Comparison of ENCODE assay signal across 9 cellular contexts in the genomic region with DNA sequence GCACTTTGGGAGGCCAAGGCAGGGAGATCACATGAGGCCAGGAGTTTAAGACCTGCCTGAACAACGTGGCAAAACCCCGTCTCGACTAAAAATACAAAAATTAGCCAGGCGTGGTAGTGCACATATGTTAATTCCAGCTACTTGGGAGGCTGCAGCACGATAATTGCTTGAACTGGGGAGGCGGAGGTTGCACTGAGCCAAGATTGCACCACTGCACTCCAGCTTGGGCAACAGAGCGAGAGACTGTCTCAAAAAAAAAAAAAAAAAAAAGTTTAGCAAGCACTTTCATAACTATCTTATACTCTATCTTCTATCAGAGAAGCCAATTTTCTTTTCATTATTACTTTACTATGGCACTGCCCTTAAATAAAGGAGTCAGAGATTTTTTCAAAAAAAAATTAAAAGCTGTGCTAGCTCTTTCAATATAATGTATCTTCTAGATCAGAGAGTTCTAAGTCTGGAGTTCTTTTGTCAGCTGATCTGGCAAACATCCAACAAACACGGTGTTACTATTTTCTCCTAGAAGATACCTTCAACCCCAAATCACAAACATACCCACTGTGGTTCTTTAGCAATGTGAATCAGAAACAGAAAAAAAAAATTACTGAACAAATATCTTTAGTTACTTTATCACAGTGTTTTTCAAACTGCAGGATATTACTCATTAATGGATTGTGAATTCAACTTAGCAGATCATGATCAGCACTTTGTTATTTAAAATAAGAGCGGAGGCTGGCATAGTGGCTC. TPM values are rescaled to one million over a fixed set of nuclear protein-coding genes. Genes with fewer than 3 reads are reported as not detected.
DNase-seq lines count a peak whose midpoint lies in the region; ATAC-seq and TF ChIP-seq lines count a peak whose summit lies in the region.
"Had no signal": no experiment of that assay in that cellular context is flagged by ENCODE, and none has a peak within 500 bp of the region (broad histone marks: within the 10 kb centered on the region; RNA-seq: fewer than 3 reads in every experiment).

No MANE protein-coding gene starts in this region.

- no peak for DNase-seq in CD14-positive monocyte (ENCODE audit: low spot score)
- no peak for DNase-seq in central memory CD8-positive, alpha-beta T cell (ENCODE audit: low spot score in 2 of 2)
- peak; percentile 26 to 62 for DNase-seq in lung microvascular endothelial cell (ENCODE audit: low read depth in 2 of 2)
- no peak for DNase-seq in stimulated activated CD4-positive, alpha-beta T cell treated with anti-CD3 and anti-CD28 coated beads, Interleukin-2, amount 100 ng/mL, for 24 hours
- no peak for DNase-seq in Ammon's horn (ENCODE audit: low spot score)
- DNase-seq: NCI-H2107 had no signal

- peaks cover 46% of the 10 kb centered on the region for H3K79me2 ChIP-seq in Loucy (ENCODE audit: insufficient read depth, low read length)

- H3K4me3 Mint-ChIP-seq in CD14-positive monocyte = peak overlapping the region; percentile 48 to 76
- H3K4me3 Mint-ChIP-seq in central memory CD8-positive, alpha-beta T cell = peak overlapping the region; percentile 32

- peaks cover 34% of the 10 kb centered on the region for H4K20me1 ChIP-seq in Loucy (ENCODE audit: insufficient read depth, low read length, poor library complexity, severe bottlenecking)

- H3K27me3 ChIP-seq in Loucy (ENCODE audit: insufficient read depth, low read length, poor library complexity, severe bottlenecking) = no peaks in the 10 kb centered on the region

- peaks cover 43% of the 10 kb centered on the region for H3K4me1 Mint-ChIP-seq in CD14-positive monocyte
- H3K4me1 Mint-ChIP-seq in central memory CD8-positive, alpha-beta T cell = peaks cover 26% of the 10 kb centered on the region

- H3K9me3 Mint-ChIP-seq in CD14-positive monocyte = no peaks in the 10 kb centered on the region
- H3K9me3 Mint-ChIP-seq in central memory CD8-positive, alpha-beta T cell = no peaks in the 10 kb centered on the region

- peak overlapping the region; percentile 20 for H3K9ac ChIP-seq in Loucy (ENCODE audit: low read depth, low read length, poor library complexity, severe bottlenecking)

- no peaks in the 10 kb centered on the region for H3K9me2 ChIP-seq in Loucy (replicated peaks; ENCODE audit: low read depth, low read length)

- no peak for ATAC-seq in central memory CD8-positive, alpha-beta T cell (replicated peaks; ENCODE audit: extremely low read depth, poor library complexity, severe bottlenecking)
- ATAC-seq in HG03442 (IDR thresholded peaks at IDR 0.05; ENCODE audit: unreplicated experiment) = no peak
- ATAC-seq in GM19324 (IDR thresholded peaks at IDR 0.05; ENCODE audit: low FRiP score, unreplicated experiment) = no peak

- H2AFZ ChIP-seq in Loucy (ENCODE audit: low read length) = no peak overlapping the region

- H3K4me3 ChIP-seq in Loucy (ENCODE audit: low read length, poor library complexity, severe bottlenecking) = peak overlapping the region; percentile 98

- peak overlapping the region; percentile 19 to 88 (median 81) for H3K27ac Mint-ChIP-seq in CD14-positive monocyte
- H3K27ac Mint-ChIP-seq in central memory CD8-positive, alpha-beta T cell (ENCODE audit: low read depth) = peak overlapping the region; percentile 44

- H3K4me2 ChIP-seq in Loucy (ENCODE audit: low read depth, low read length, poor library complexity, severe bottlenecking) = peak overlapping the region; percentile 95

- TF ChIP-seq CTCF in CD14-positive monocyte (IDR thresholded peaks at IDR 0.05) (no peak), Loucy (conservative IDR thresholded peaks at IDR 0.05; ENCODE audit: low read length) (no peak)

- no peaks in the 10 kb centered on the region for H3K9me3 ChIP-seq in Loucy (ENCODE audit: insufficient read depth, low read depth, low read length)

- no peaks in the 10 kb centered on the region for H3F3A ChIP-seq in Loucy (ENCODE audit: low read depth)

- H3K36me3 ChIP-seq in Loucy (ENCODE audit: insufficient read depth, low read length) = peaks cover 17% of the 10 kb centered on the region; the same call in 1 of the 2 replicates

- H3K36me3 Mint-ChIP-seq in CD14-positive monocyte = peaks cover 30 to 40% of the 10 kb centered on the region in 2 donors
- H3K36me3 Mint-ChIP-seq in central memory CD8-positive, alpha-beta T cell (ENCODE audit: insufficient read depth) = peaks cover 32% of the 10 kb centered on the region

- intact Hi-C loops in CD14-positive monocyte (cut with micrococcal nuclease) = loop anchor here in 1 of 2 donors (5.0 to 10.0 kb wide), 4 partner anchors 60 to 880 kb away; partner anchors contain the start of genes EMC4, EMC7, PGBD4 and SLC12A6

- H3K27me3 Mint-ChIP-seq in CD14-positive monocyte (ENCODE audit: low read depth in 3 of 3) = no peaks in the 10 kb centered on the region
- no peaks in the 10 kb centered on the region for H3K27me3 Mint-ChIP-seq in central memory CD8-positive, alpha-beta T cell

- peaks cover 34% of the 10 kb centered on the region for H3K4me1 ChIP-seq in Loucy (ENCODE audit: insufficient read depth, low read length, poor library complexity, severe bottlenecking)

RNA-seq across cellular contexts. Expression of gene ZNF770, which starts 3.0 kb away (rescaled TPM):
- 10 to 100 TPM; 28.1 to 51.7 TPM for polyA plus RNA-seq in CD14-positive monocyte
- total RNA-seq in lung microvascular endothelial cell = 15.7 and 25.0 TPM in 2 replicates

RNA-seq across cellular contexts. Expression of gene AQR, which starts 15.5 kb away (rescaled TPM):
- 10 to 100 TPM in 1 of 2 donors, 1 to 10 TPM in 1; 8.4 to 16.8 TPM for polyA plus RNA-seq in CD14-positive monocyte
- total RNA-seq in lung microvascular endothelial cell = 12.9 and 16.1 TPM in 2 replicates

Comparison
In these comparisons a context has a peak if more than half of its experiments do, and no peak if none do; other contexts are left out.
1. DNase-seq: peak in lung microvascular endothelial cell (2 of 2); none in CD14-positive monocyte (single experiment), central memory CD8-positive, alpha-beta T cell (0 of 2), stimulated activated CD4-positive, alpha-beta T cell treated with anti-CD3 and anti-CD28 coated beads, Interleukin-2, amount 100 ng/mL, for 24 hours (0 of 2) and Ammon's horn (single experiment).